ENCODE assay signal across 8 cellular contexts in the genomic region with DNA sequence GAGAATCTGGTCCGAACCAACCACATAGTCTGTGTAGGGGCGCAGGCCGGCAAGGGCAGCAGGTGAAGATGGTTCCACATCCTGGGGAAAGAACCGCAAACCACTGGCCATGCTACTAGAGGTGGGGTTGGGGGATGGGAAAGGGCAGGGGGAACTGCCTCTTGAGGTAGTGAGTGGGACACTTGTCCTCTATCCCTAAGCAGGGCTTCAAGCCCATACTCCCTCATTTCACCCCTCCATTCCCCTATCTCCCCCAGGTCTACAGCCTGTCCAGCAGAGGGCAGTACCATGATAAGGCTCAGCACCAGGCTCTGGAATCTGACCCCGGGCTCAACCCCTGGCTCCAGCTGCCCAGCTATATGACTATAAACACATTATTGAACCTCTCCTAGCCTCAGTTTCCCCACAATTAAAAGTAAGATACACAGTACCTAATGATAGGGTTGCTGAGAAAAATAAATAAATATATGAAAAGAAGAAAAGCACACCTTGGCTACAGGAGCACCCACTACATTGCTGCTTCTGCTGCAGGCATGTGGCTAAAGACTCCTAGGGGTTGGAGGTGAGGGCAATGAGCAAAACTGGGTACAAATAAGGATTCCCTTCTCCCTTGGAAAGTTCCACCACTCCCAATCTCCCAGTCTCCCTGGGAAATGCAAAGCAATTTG.
A peak's percentile ranks its signal among the peaks of the same experiment; 100 is the strongest.
DNase-seq lines count a peak whose midpoint lies in the region; ATAC-seq and FAIRE-seq lines count a peak whose summit lies in the region.

No MANE protein-coding gene starts in this region.

- H3K36me3 Mint-ChIP-seq in activated naive CD8-positive, alpha-beta T cell treated with anti-CD3 and anti-CD28 coated beads, Interleukin-2, amount 50 U/mL, for 24 hours (ENCODE audit: low read depth) = peaks cover 3% of the 10 kb centered on the region

- FAIRE-seq in RCC 7860 (lab: Jason Lieb, UNC) = no peak

- H3K9me3 Mint-ChIP-seq in activated naive CD8-positive, alpha-beta T cell treated with anti-CD3 and anti-CD28 coated beads, Interleukin-2, amount 50 U/mL, for 24 hours = no peaks in the 10 kb centered on the region

- H3K27me3 Mint-ChIP-seq in activated naive CD8-positive, alpha-beta T cell treated with anti-CD3 and anti-CD28 coated beads, Interleukin-2, amount 50 U/mL, for 24 hours = no peaks in the 10 kb centered on the region

- no peak overlapping the region for H3K27ac Mint-ChIP-seq in activated naive CD8-positive, alpha-beta T cell treated with anti-CD3 and anti-CD28 coated beads, Interleukin-2, amount 50 U/mL, for 24 hours

- H3K4me1 Mint-ChIP-seq in activated naive CD8-positive, alpha-beta T cell treated with anti-CD3 and anti-CD28 coated beads, Interleukin-2, amount 50 U/mL, for 24 hours = peaks cover 15% of the 10 kb centered on the region

- peak; percentile 32 for DNase-seq in activated CD4-positive, CD25-positive, alpha-beta regulatory T cell treated with anti-CD3 and anti-CD28 coated beads, Interleukin-2, amount 50 U/mL, for 16 hours (ENCODE audit: low read depth, low spot score)
- DNase-seq in activated CD4-positive, CD25-positive, alpha-beta regulatory T cell treated with anti-CD3 and anti-CD28 coated beads, Interleukin-2, amount 50 U/mL, for 72 hours = no peak
- DNase-seq in RCC 7860 (ENCODE audit: low spot score) (peak; percentile 11), iPS-NIHi7 (ENCODE audit: extremely low spot score) (peak; percentile 86), pons (ENCODE audit: low spot score) (no peak)
- DNase-seq in activated naive CD8-positive, alpha-beta T cell treated with anti-CD3 and anti-CD28 coated beads, Interleukin-2, amount 50 U/mL, for 24 hours = peak; percentile 55
- DNase-seq in stimulated activated CD8-positive, alpha-beta memory T cell treated with anti-CD3 and anti-CD28 coated beads, Interleukin-4, amount 100 ng/mL, for 48 hours = peak; percentile 58

- H3K4me3 Mint-ChIP-seq in activated naive CD8-positive, alpha-beta T cell treated with anti-CD3 and anti-CD28 coated beads, Interleukin-2, amount 50 U/mL, for 24 hours = no peak overlapping the region

- ATAC-seq in HG02759 (IDR thresholded peaks at IDR 0.05; ENCODE audit: unreplicated experiment) = peak; percentile 79
- ATAC-seq in activated naive CD8-positive, alpha-beta T cell treated with anti-CD3 and anti-CD28 coated beads, Interleukin-2, amount 50 U/mL, for 24 hours = peak; percentile 53

Comparison
In these comparisons a context has a peak if more than half of its experiments do, and no peak if none do; other contexts are left out.
1. DNase-seq: peak in activated CD4-positive, CD25-positive, alpha-beta regulatory T cell treated with anti-CD3 and anti-CD28 coated beads, Interleukin-2, amount 50 U/mL, for 16 hours (single experiment), RCC 7860 (single experiment), activated naive CD8-positive, alpha-beta T cell treated with anti-CD3 and anti-CD28 coated beads, Interleukin-2, amount 50 U/mL, for 24 hours (single experiment), iPS-NIHi7 (single experiment) and stimulated activated CD8-positive, alpha-beta memory T cell treated with anti-CD3 and anti-CD28 coated beads, Interleukin-4, amount 100 ng/mL, for 48 hours (single experiment); none in activated CD4-positive, CD25-positive, alpha-beta regulatory T cell treated with anti-CD3 and anti-CD28 coated beads, Interleukin-2, amount 50 U/mL, for 72 hours (single experiment) and pons (single experiment).